In the genomic region with DNA sequence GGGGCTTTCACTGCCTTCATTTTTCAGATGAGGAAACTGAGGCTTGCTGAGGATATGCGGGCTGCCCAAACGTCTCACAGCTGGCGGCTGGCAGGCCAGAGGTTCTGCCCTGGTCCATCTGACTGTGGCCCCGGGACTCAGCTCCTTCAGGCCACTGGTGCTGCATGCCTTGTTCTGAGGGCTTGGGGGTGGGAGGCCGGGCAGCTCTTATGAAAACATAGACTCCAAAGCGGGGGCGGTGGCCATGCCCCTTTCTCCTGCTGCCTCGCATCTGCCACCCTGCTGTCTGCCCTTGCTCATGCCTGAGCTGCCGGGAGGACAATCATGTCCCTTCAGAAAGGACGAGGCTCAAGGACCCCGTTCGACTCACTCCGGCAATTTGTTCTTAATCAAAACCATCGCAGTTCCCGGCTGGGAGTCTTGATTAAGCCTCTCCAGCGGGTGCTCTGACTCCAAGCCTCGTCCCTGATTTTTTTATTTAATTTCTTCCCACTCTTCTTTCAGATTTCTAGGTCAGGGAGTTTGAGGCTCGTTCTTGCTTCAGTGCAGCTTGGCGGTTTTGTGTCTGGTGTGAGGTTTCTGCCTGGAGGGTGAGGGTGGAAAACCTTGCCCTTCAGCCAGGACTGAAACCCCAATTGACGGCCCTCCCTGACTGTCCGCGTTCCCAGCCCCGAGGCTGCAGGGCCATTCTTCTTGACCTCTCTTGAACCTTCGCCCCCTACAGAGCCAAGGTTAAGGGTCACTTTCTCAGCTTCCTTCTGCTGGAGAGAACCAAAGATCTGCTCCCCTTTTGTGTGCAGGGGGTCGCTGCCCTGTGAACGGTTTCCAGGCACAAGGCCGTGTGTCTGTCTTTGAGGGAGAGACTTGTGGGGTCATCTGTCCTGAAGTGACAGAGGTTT, we compare ENCODE assay signal across 15 cellular contexts.
"Had no signal": no experiment of that assay in that cellular context is flagged by ENCODE, and none has a peak within 500 bp of the region (broad histone marks: within the 10 kb centered on the region; RNA-seq: fewer than 3 reads in every experiment).

No MANE protein-coding gene starts in this region.

- H3K36me3 Mint-ChIP-seq: brain had no signal

- H3K4me3 ChIP-seq: thoracic aorta had no signal

- H3K27ac Mint-ChIP-seq: activated naive CD4-positive, alpha-beta T cell treated with anti-CD3 and anti-CD28 coated beads, Interleukin-2, amount 50 U/mL, for 72 hours; activated T-helper 2 cell treated with anti-CD3 and anti-CD28 coated beads, Interferon-gamma antibody, Interleukin-2, Interleukin-4, amounts not matched to agents 10 μg/mL and 5 μg/mL and 100 μg/mL, durations not matched to agents 14 hours and 24 hours and 36 hours; endodermal cell had no signal

- H3K9me3 ChIP-seq: thoracic aorta had no signal

- H3K27ac ChIP-seq: thoracic aorta had no signal

- H3K4me3 Mint-ChIP-seq: endodermal cell; naive thymus-derived CD4-positive, alpha-beta T cell; stimulated activated naive CD8-positive, alpha-beta T cell treated with anti-CD3 and anti-CD28 coated beads, Interleukin-15, amount 100 ng/mL, for 72 hours had no signal

- ATAC-seq: activated naive CD4-positive, alpha-beta T cell treated with anti-CD3 and anti-CD28 coated beads, Interleukin-2, amount 50 U/mL, for 72 hours; naive thymus-derived CD4-positive, alpha-beta T cell; stimulated activated naive CD8-positive, alpha-beta T cell treated with anti-CD3 and anti-CD28 coated beads, Interleukin-15, amount 100 ng/mL, for 72 hours had no signal

- H3K36me3 ChIP-seq: thoracic aorta had no signal

- DNase-seq: activated T-cell treated with anti-CD3 and anti-CD28 coated beads for 4 hours; amniotic stem cell; dermis blood vessel endothelial cell; endodermal cell; erythroblast; kidney glomerular epithelial cell; naive thymus-derived CD4-positive, alpha-beta T cell; occipital lobe; stimulated activated CD4-positive, alpha-beta T cell treated with anti-CD3 and anti-CD28 coated beads, Interleukin-15, amount 100 ng/mL, for 24 hours; stimulated activated CD4-positive, alpha-beta T cell treated with anti-CD3 and anti-CD28 coated beads, Interleukin-4, amount 100 ng/mL, for 24 hours; stimulated activated naive CD8-positive, alpha-beta T cell treated with anti-CD3 and anti-CD28 coated beads, Interleukin-15, amount 100 ng/mL, for 72 hours had no signal
